Comparison of ENCODE assay signal across 13 cellular contexts in the genomic region with DNA sequence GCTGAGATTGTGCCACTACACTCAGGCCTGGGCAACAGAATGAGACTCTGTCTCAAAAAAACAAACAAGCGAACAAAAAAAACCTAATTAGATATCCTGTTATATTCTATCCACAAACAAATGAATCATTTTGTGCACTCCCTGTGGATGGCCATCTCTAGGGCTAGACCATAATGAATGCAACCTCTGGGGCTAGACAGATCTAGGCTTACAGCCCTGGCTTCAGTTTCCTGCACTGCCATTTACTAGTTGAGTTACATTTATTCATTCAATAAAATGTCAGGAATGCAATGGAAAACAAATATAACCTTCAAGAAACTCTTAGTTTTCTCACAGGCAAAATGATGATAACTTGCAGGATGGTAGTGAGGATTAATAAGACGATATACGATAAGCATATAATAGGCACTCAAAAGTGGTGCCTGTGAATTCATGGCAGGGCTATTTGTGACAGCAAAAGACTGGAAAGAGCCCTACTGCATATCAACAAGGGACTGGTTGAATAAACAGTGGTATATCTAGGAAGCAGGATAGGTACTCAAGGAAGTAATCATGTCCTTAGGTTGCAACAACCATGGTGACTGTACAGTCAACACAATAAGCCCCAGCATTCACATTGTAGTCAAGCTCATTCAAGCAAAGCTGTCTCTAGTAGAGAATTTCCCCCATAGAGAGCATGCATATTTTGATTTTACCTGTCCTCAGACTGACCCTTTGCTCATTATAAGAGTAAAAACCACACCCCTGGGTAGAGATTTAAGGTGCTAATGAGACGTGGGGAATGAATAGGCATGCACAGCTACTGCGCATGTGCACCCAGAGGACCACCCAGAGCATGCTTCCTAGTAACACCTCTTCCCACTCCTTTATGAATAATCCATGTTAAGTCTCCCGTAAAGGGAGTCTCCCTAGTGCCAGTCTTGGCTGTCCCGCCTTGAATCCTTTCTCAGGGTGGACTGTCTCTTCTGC.
"Had no signal": no experiment of that assay in that cellular context is flagged by ENCODE, and none has a peak within 500 bp of the region (broad histone marks: within the 10 kb centered on the region; RNA-seq: fewer than 3 reads in every experiment).

No MANE protein-coding gene starts in this region.

- H3K9me3 Mint-ChIP-seq: activated naive CD4-positive, alpha-beta T cell treated with anti-CD3 and anti-CD28 coated beads, Interleukin-2, amount 50 U/mL, for 24 hours; neural crest cell; stimulated activated naive CD8-positive, alpha-beta T cell treated with anti-CD3 and anti-CD28 coated beads, Interleukin-15, Interleukin-2, amounts not matched to agents 100 ng/mL and 50 ng/mL, for 24 hours; T-helper 2 cell treated with Interferon-gamma antibody and Interleukin-4, amounts not matched to agents 5 μg/mL and 100 μg/mL, for 36 hours had no signal

- H3K4me3 ChIP-seq: ovary, upper lobe of left lung had no signal

- H3K36me3 Mint-ChIP-seq: activated naive CD4-positive, alpha-beta T cell treated with anti-CD3 and anti-CD28 coated beads, Interleukin-2, amount 50 U/mL, for 24 hours had no signal

- DNase-seq: activated T-cell treated with anti-CD3 and anti-CD28 coated beads, Interleukin-2, amount 50 U/mL, for 1 hour; cerebellar nuclear complex; foreskin keratinocyte; head of caudate nucleus; ovary; stimulated activated CD4-positive, alpha-beta T cell treated with anti-CD3 and anti-CD28 coated beads, Interleukin-12 subunit alpha, Interleukin-12 subunit beta, amount 100 ng/mL, for 4 hours; stimulated activated CD4-positive, alpha-beta T cell treated with anti-CD3 and anti-CD28 coated beads, Interleukin-2, amount 100 ng/mL, for 48 hours; stimulated activated CD8-positive, alpha-beta memory T cell treated with anti-CD3 and anti-CD28 coated beads, Interleukin-4, amount 100 ng/mL, for 48 hours; upper lobe of left lung had no signal

- H3K27ac Mint-ChIP-seq: activated naive CD4-positive, alpha-beta T cell treated with anti-CD3 and anti-CD28 coated beads, Interleukin-2, amount 50 U/mL, for 24 hours; stimulated activated naive CD8-positive, alpha-beta T cell treated with anti-CD3 and anti-CD28 coated beads, Interleukin-15, Interleukin-2, amounts not matched to agents 100 ng/mL and 50 ng/mL, for 24 hours; T-helper 2 cell treated with Interferon-gamma antibody and Interleukin-4, amounts not matched to agents 5 μg/mL and 100 μg/mL, for 36 hours had no signal

- H3K4me3 Mint-ChIP-seq: activated naive CD4-positive, alpha-beta T cell treated with anti-CD3 and anti-CD28 coated beads, Interleukin-2, amount 50 U/mL, for 24 hours; neural crest cell; stimulated activated naive CD8-positive, alpha-beta T cell treated with anti-CD3 and anti-CD28 coated beads, Interleukin-15, Interleukin-2, amounts not matched to agents 100 ng/mL and 50 ng/mL, for 24 hours; T-helper 2 cell treated with Interferon-gamma antibody and Interleukin-4, amounts not matched to agents 5 μg/mL and 100 μg/mL, for 36 hours had no signal

- H3K4me1 Mint-ChIP-seq: neural crest cell had no signal

- ATAC-seq: foreskin keratinocyte had no signal
